ENCODE assay signal across 25 cellular contexts in genomic region chr7:95586951-95587301, GRCh38. TPM values are rescaled to one million over a fixed set of nuclear protein-coding genes. Genes with fewer than 3 reads are reported as not detected.
DNase-seq lines count a peak whose midpoint lies in the region; ATAC-seq and TF ChIP-seq lines count a peak whose summit lies in the region.
"Had no signal": no experiment of that assay in that cellular context is flagged by ENCODE, and none has a peak within 500 bp of the region (broad histone marks: within the 10 kb centered on the region; RNA-seq: fewer than 3 reads in every experiment).

No MANE protein-coding gene starts in this region.

- H3K36me3 ChIP-seq in gastroesophageal sphincter (peaks cover 29 to 93% of the 10 kb centered on the region in 2 donors), suprapubic skin (peaks cover 73% of the 10 kb centered on the region)
- H3K36me3 ChIP-seq: HAP-1, SJCRH30 had no signal

- DNase-seq in NCI-H526 (lab: John Stamatoyannopoulos, UW) = peak; percentile 54 to 56
- no peak for DNase-seq in suprapubic skin (ENCODE audit: low spot score in 2 of 2)
- DNase-seq in NCI-H2081 (lab: John Stamatoyannopoulos, UW) = no peak
- no peak for DNase-seq in cortex of kidney (lab: John Stamatoyannopoulos, UW)
- DNase-seq: activated CD4-positive, alpha-beta memory T cell treated with anti-CD3 and anti-CD28 coated beads for 36 hours; activated CD8-positive, alpha-beta memory T cell treated with anti-CD3 and anti-CD28 coated beads, Interleukin-2, amount 50 U/mL, for 48 hours; C1 segment of cervical spinal cord; Caco-2; foreskin fibroblast; midbrain; NCI-H1105; NCI-H2107; SJCRH30; T-helper 1 cell had no signal

- peak overlapping the region in 1 of 2 donors; percentile 80 for H3K4me3 ChIP-seq in gastroesophageal sphincter
- peak overlapping the region; percentile 75 for H3K4me3 ChIP-seq in suprapubic skin
- H3K4me3 ChIP-seq: HAP-1, SJCRH30 had no signal

- TF ChIP-seq POLR2A in gastroesophageal sphincter (IDR thresholded peaks at IDR 0.05) = no peak
- TF ChIP-seq POLR2A in suprapubic skin (IDR thresholded peaks at IDR 0.05) = no peak

- H3K27ac ChIP-seq in gastroesophageal sphincter = peak overlapping the region; percentile 50 to 99 (median 84)
- no peak overlapping the region for H3K27ac ChIP-seq in suprapubic skin
- H3K27ac ChIP-seq: SJCRH30 had no signal

- no peaks in the 10 kb centered on the region for H3K9me3 ChIP-seq in gastroesophageal sphincter
- no peaks in the 10 kb centered on the region for H3K9me3 ChIP-seq in suprapubic skin
- H3K9me3 ChIP-seq: ascending aorta, Caco-2, HAP-1, SJCRH30 had no signal

- ATAC-seq in GM18909 (IDR thresholded peaks at IDR 0.05; ENCODE audit: poor library complexity, unreplicated experiment) (peak; percentile 21), gastroesophageal sphincter (no peak), GM21423 (IDR thresholded peaks at IDR 0.05; ENCODE audit: unreplicated experiment) (no peak)
- ATAC-seq: activated CD4-positive, CD25-positive, alpha-beta regulatory T cell treated with anti-CD3 and anti-CD28 coated beads, Interleukin-2, amount 50 U/mL, for 24 hours; activated T-helper 17 cell treated with anti-CD3 and anti-CD28 coated beads, Interleukin-2, amount 50 U/mL, for 72 hours; left lobe of liver; natural killer cell treated with Interleukin-12 subunit alpha and Interleukin-12 subunit beta and Interleukin-15 and Interleukin-18, amount 100 ng/mL, for 72 hours; Panc1; sciatic nerve had no signal

- TF ChIP-seq EP300 in gastroesophageal sphincter (IDR thresholded peaks at IDR 0.05) (no peak), suprapubic skin (IDR thresholded peaks at IDR 0.05) (no peak)

- TF ChIP-seq CTCF in gastroesophageal sphincter (IDR thresholded peaks at IDR 0.05) (no peak), suprapubic skin (IDR thresholded peaks at IDR 0.05) (no peak)

- H3K27me3 ChIP-seq in gastroesophageal sphincter (no peaks in the 10 kb centered on the region), suprapubic skin (no peaks in the 10 kb centered on the region)
- H3K27me3 ChIP-seq: ascending aorta, SJCRH30 had no signal

- 71 to 84% methylated on average over 3 of the region's 3 CpGs for WGBS in gastroesophageal sphincter (ENCODE audit: low coverage in 1 of 2), 2 donors
- 68% methylated on average over 3 of the region's 3 CpGs for WGBS in suprapubic skin

- H3K4me1 ChIP-seq in gastroesophageal sphincter = peaks cover 21 to 81% (median 28%) of the 10 kb centered on the region in 3 donors
- H3K4me1 ChIP-seq in suprapubic skin = peaks cover 40% of the 10 kb centered on the region
- H3K4me1 ChIP-seq: HAP-1, SJCRH30 had no signal

RNA-seq across cellular contexts. Expression of gene PDK4, which starts 9.4 kb away (rescaled TPM):
- 100 to 1,000 TPM; 208 to 842 (median 506) TPM for total RNA-seq in gastroesophageal sphincter
- 100 to 1,000 TPM in 3 of 4 donors, 10 to 100 TPM in 1; 84.2 to 975 (median 104) TPM for total RNA-seq in suprapubic skin
- total RNA-seq: activated CD4-positive, alpha-beta memory T cell treated with anti-CD3 and anti-CD28 coated beads for 36 hours; activated T-helper 17 cell treated with anti-CD3 and anti-CD28 coated beads, Interleukin-2, amount 50 U/mL, for 72 hours had no signal

Comparison
In these comparisons a context has a peak if more than half of its experiments do, and no peak if none do; other contexts are left out.
1. DNase-seq: peak in NCI-H526 (2 of 2); none in suprapubic skin (0 of 2), NCI-H2081 (0 of 2) and cortex of kidney (single experiment).